ENCODE assay signal across 10 cellular contexts in the genomic region with DNA sequence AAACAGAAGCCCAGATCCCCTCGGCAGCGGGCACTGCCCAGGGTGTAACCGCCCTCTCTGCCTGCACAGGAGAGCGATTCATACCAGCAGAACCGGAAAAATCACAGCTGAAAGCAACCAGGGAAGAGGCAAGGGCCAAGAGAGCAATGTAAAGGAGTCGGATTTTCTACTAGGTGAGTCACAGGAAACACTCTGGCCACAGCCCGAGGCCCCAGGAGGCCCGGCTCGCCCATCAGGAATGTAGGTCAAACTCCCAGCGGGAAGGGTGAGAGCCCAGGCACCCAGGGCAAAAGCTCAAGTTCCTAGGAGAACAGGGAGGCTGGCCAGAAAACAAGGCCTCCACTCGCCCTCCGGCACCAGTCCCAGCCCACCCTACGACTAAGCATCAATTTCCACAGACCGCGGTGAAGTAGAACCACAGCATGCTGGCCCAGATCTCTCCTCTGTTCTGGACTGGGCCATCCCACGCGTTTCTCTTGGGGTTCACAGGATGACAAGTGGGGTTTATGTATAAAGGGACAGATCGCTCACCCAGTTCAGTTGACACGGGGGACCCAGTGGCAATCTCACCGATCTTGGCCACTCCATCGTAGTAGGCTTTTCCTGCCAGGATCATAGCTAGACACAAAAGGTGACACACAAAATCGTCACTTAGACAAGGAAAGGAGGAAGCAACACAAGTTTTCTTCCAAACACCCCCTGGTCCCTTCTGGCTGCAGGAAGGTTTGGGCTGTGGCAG. TPM values are rescaled to one million over a fixed set of nuclear protein-coding genes. Genes with fewer than 3 reads are reported as not detected.
DNase-seq lines count a peak whose midpoint lies in the region; ATAC-seq and TF ChIP-seq lines count a peak whose summit lies in the region.
"Had no signal": no experiment of that assay in that cellular context is flagged by ENCODE, and none has a peak within 500 bp of the region (broad histone marks: within the 10 kb centered on the region; RNA-seq: fewer than 3 reads in every experiment).

No MANE protein-coding gene starts in this region.

- WGBS in mesenchymal stem cell = 38% methylated on average over 18 of the region's 22 CpGs

- peak overlapping the region; percentile 47 for H2AFZ ChIP-seq in mesenchymal stem cell (ENCODE audit: low read depth, low read length)

- DNase-seq in AG08395 (ENCODE audit: low spot score) (peak; percentile 87), HuH-7 (ENCODE audit: low spot score) (peak; percentile 41), cardiac fibroblast (ENCODE audit: low read depth in 2 of 2) (peak; percentile 67 to 92), mesenchymal stem cell (peak; percentile 89), head of caudate nucleus (no peak)
- DNase-seq in activated naive CD4-positive, alpha-beta T cell (lab: John Stamatoyannopoulos, UW) = no peak
- DNase-seq: NCI-H446 had no signal

- H2BK15ac ChIP-seq in mesenchymal stem cell (ENCODE audit: low read depth, poor library complexity, severe bottlenecking) = peak overlapping the region; percentile 5

- peak overlapping the region; percentile 45 for H2BK120ac ChIP-seq in mesenchymal stem cell (ENCODE audit: low read depth, low read length)

- H4K91ac ChIP-seq in mesenchymal stem cell (ENCODE audit: low read length) = peak overlapping the region; percentile 22

- peak overlapping the region; percentile 7 to 69 for H2BK12ac ChIP-seq in mesenchymal stem cell (ENCODE audit: low read length in 2 of 2)

- peaks cover 25% of the 10 kb centered on the region for H3K4me1 ChIP-seq in mesenchymal stem cell (ENCODE audit: control insufficient read depth, insufficient read depth, low read depth, low read length)
- H3K4me1 ChIP-seq: HAP-1 had no signal

- peak overlapping the region; percentile 92 for H4K8ac ChIP-seq in mesenchymal stem cell (ENCODE audit: low read length)

- H3K9ac ChIP-seq in mesenchymal stem cell (ENCODE audit: low read length) = no peak overlapping the region

- peak overlapping the region; percentile 53 for H3K4me2 ChIP-seq in mesenchymal stem cell (ENCODE audit: low read length, poor library complexity, severe bottlenecking)

- H3K27ac ChIP-seq in mesenchymal stem cell (ENCODE audit: low read length, poor library complexity, severe bottlenecking) = peak overlapping the region; percentile 100

- no peak for TF ChIP-seq CTCF in cardiac fibroblast (IDR thresholded peaks at IDR 0.05; ENCODE audit: low read depth, low read length)

- no peak overlapping the region for H3K23ac ChIP-seq in mesenchymal stem cell (ENCODE audit: low read length in 2 of 2)

- no peak overlapping the region for H3K4me3 ChIP-seq in cardiac fibroblast (replicated peaks in 1 of 2; ENCODE audit: low read depth in 2 of 2, low read length in 2 of 2)
- H3K4me3 ChIP-seq in mesenchymal stem cell (ENCODE audit: insufficient read depth in 1 of 2, low read depth in 1 of 2, low read length in 2 of 2) = no peak overlapping the region
- H3K4me3 ChIP-seq: HAP-1 had no signal

- ATAC-seq in GM19328 (IDR thresholded peaks at IDR 0.05; ENCODE audit: unreplicated experiment) (no peak), GM21360 (IDR thresholded peaks at IDR 0.05; ENCODE audit: unreplicated experiment) (no peak)

- H2AK5ac ChIP-seq in mesenchymal stem cell (ENCODE audit: low read length, severe bottlenecking) = peak overlapping the region; percentile 96

- intact Hi-C loops in head of caudate nucleus (cut with DNase I) = no loop called here

- H3K27me3 ChIP-seq in mesenchymal stem cell (ENCODE audit: control insufficient read depth in 1 of 2, insufficient read depth in 1 of 2, low read length in 2 of 2) = no peaks in the 10 kb centered on the region

- H3K14ac ChIP-seq in mesenchymal stem cell (ENCODE audit: low read length in 2 of 2) = peak overlapping the region in 1 of 2 experiments; percentile 26

- peak overlapping the region; percentile 73 for H2BK5ac ChIP-seq in mesenchymal stem cell (ENCODE audit: low read depth, low read length, poor library complexity, severe bottlenecking)

- peak overlapping the region; percentile 7 to 56 for H3K4ac ChIP-seq in mesenchymal stem cell (ENCODE audit: low read depth in 1 of 2, low read length in 2 of 2)

- H3K36me3 ChIP-seq in mesenchymal stem cell (ENCODE audit: control insufficient read depth in 1 of 2, insufficient read depth in 2 of 2, low read depth in 1 of 2, low read length in 2 of 2) = peaks cover 0 to 28% of the 10 kb centered on the region in 2 experiments
- H3K36me3 ChIP-seq: HAP-1 had no signal

- H3K9me3 ChIP-seq in mesenchymal stem cell (ENCODE audit: control insufficient read depth, low read length) = no peaks in the 10 kb centered on the region
- H3K9me3 ChIP-seq: HAP-1 had no signal

- peak overlapping the region; percentile 7 to 92 for H3K18ac ChIP-seq in mesenchymal stem cell (ENCODE audit: low read depth in 1 of 2, low read length in 2 of 2)

- peaks cover 17% of the 10 kb centered on the region for H3K79me1 ChIP-seq in mesenchymal stem cell (replicated peaks; ENCODE audit: low read length, poor library complexity, severe bottlenecking)

RNA-seq across cellular contexts. Expression of gene BAIAP2L1, which starts 46.2 kb away (rescaled TPM):
- polyA plus RNA-seq in mesenchymal stem cell (2013, experiment 1 of 2) = 10.1 TPM
- polyA plus RNA-seq in mesenchymal stem cell (2013, experiment 2 of 2) = 10.6 TPM

Comparison
In these comparisons a context has a peak if more than half of its experiments do, and no peak if none do; other contexts are left out.
1. DNase-seq: peak in AG08395 (single experiment), HuH-7 (single experiment), cardiac fibroblast (2 of 2) and mesenchymal stem cell (single experiment); none in head of caudate nucleus (0 of 42) and activated naive CD4-positive, alpha-beta T cell (0 of 4).